ENCODE assay signal across 22 cellular contexts in genomic region chr21:45837936-45838335, GRCh38.
"Had no signal": no experiment of that assay in that cellular context is flagged by ENCODE, and none has a peak within 500 bp of the region (broad histone marks: within the 10 kb centered on the region; RNA-seq: fewer than 3 reads in every experiment).

No MANE protein-coding gene starts in this region.

- H3K9me3 ChIP-seq: Peyer's patch had no signal

- H3K4me3 ChIP-seq: ascending aorta, body of pancreas, Peyer's patch had no signal

- DNase-seq: activated CD4-positive, alpha-beta T cell treated with anti-CD3 and anti-CD28 coated beads for 48 hours; activated CD4-positive, alpha-beta T cell treated with anti-CD3 and anti-CD28 coated beads, Interleukin-2, amount 50 U/mL, for 4 hours; activated CD4-positive, CD25-positive, alpha-beta regulatory T cell treated with anti-CD3 and anti-CD28 coated beads, Interleukin-2, amount 50 U/mL, for 72 hours; activated CD8-positive, alpha-beta memory T cell treated with anti-CD3 and anti-CD28 coated beads, Interleukin-2, amount 50 U/mL, for 48 hours; activated CD8-positive, alpha-beta T cell treated with anti-CD3 and anti-CD28 coated beads, Interleukin-2, amount 10 ng/mL, durations not matched to agents 7 days and 5 days; activated naive CD4-positive, alpha-beta T cell treated with Interleukin-2 at 50 U/mL for 16 hours; activated naive CD8-positive, alpha-beta T cell treated with anti-CD3 and anti-CD28 coated beads, Interleukin-2, amount 50 U/mL, for 24 hours; activated T-cell treated with anti-CD3 and anti-CD28 coated beads, Interleukin-2, amount 50 U/mL, for 1 hour; amniotic stem cell; body of pancreas; Kasumi-1; NCI-H1048; NCI-H146; NCI-H187 treated with DMSO at 0.1 percent for 48 hours; NCI-H2081 treated with DMSO at 0.1 percent for 48 hours; NCI-H446; Peyer's patch; Right ventricle myocardium superior had no signal

- H3K4me1 ChIP-seq: ascending aorta, body of pancreas had no signal

- H3K4me3 Mint-ChIP-seq: activated CD8-positive, alpha-beta T cell treated with anti-CD3 and anti-CD28 coated beads, Interleukin-2, amount 10 ng/mL, durations not matched to agents 7 days and 5 days; activated naive CD8-positive, alpha-beta T cell treated with anti-CD3 and anti-CD28 coated beads, Interleukin-2, amount 50 U/mL, for 24 hours; T-helper 1 cell treated with Interleukin-12 subunit alpha and Interleukin-12 subunit beta and Interleukin-4 antibody, amounts not matched to agents 30 μg/mL and 1 μg/mL, for 36 hours had no signal

- H3K4me1 Mint-ChIP-seq: activated naive CD8-positive, alpha-beta T cell treated with anti-CD3 and anti-CD28 coated beads, Interleukin-2, amount 50 U/mL, for 24 hours had no signal

- ATAC-seq: activated CD8-positive, alpha-beta T cell treated with anti-CD3 and anti-CD28 coated beads, Interleukin-2, amount 10 ng/mL, durations not matched to agents 7 days and 5 days; activated naive CD4-positive, alpha-beta T cell treated with anti-CD3 and anti-CD28 coated beads, Interleukin-2, amount 50 U/mL, for 72 hours; activated naive CD8-positive, alpha-beta T cell treated with anti-CD3 and anti-CD28 coated beads, Interleukin-2, amount 50 U/mL, for 24 hours; body of pancreas had no signal

- H3K27ac Mint-ChIP-seq: activated CD8-positive, alpha-beta T cell treated with anti-CD3 and anti-CD28 coated beads, Interleukin-2, amount 10 ng/mL, durations not matched to agents 7 days and 5 days; activated naive CD4-positive, alpha-beta T cell treated with anti-CD3 and anti-CD28 coated beads, Interleukin-2, amount 50 U/mL, for 72 hours; activated naive CD8-positive, alpha-beta T cell treated with anti-CD3 and anti-CD28 coated beads, Interleukin-2, amount 50 U/mL, for 24 hours; T-helper 1 cell treated with Interleukin-12 subunit alpha and Interleukin-12 subunit beta and Interleukin-4 antibody, amounts not matched to agents 30 μg/mL and 1 μg/mL, for 36 hours had no signal

- H3K36me3 ChIP-seq: ascending aorta, Peyer's patch had no signal

- H3K27me3 ChIP-seq: ascending aorta, body of pancreas, Peyer's patch had no signal

- H3K27me3 Mint-ChIP-seq: activated naive CD8-positive, alpha-beta T cell treated with anti-CD3 and anti-CD28 coated beads, Interleukin-2, amount 50 U/mL, for 24 hours had no signal

- H3K27ac ChIP-seq: ascending aorta, body of pancreas, Peyer's patch, RWPE1 had no signal
